1 cellular context compared by ENCODE assay signal in the genomic region with DNA sequence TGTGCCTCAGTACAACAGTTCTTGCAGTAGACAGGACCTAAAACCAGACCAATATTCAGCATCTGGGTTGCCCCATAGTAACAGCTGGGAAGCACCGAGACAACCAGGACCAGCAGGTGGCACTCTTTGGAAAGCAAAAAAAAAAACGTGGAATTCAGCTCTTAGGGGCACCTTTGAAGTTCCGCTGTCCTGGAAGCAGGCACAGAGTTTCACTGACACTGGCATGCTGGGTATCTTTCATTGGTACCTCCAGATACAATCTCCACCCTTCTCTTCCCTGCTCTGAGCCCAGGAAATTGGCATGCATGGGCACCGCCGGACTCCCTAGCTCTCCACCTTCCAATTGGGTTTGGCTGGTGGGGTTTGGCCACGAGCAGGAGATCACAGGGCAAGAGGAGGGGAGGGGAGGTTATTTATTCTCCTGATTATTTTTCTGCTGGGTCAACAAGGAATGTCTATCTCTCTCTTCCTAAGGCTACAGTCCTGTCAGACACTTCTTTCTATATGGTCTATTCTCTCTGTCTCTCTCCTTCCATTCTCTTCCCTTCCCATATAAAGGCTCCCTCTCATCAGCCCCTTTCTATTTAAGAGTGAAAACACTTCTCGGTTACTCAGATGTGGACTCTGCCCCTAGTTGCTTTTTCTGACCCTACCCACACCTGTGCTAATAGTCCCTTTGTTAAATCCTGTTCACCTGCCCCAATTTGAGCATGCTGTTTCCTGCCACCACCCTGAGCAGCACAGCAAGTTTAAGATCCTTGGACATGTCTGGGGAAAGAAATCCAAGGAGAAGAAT.
TF ChIP-seq lines count a peak whose summit lies in the region.

No MANE protein-coding gene starts in this region.

TF ChIP-seq in GM12878, 131 proteins besides CTCF, POLR2A, EP300 and RAD21 (continued from another document):
- TF ChIP-seq RB1 (IDR thresholded peaks at IDR 0.05; ENCODE audit: borderline replicate concordance) (0 out of 2 replicates have a peak, but pooled peaks have one; percentile 22), NBN (IDR thresholded peaks at IDR 0.05) (0 out of 2 replicates have a peak, but pooled peaks have one; percentile 30), ESRRA (IDR thresholded peaks at IDR 0.05; ENCODE audit: low read length) (no peak), FOS (IDR thresholded peaks at IDR 0.05; ENCODE audit: borderline replicate concordance, extremely low read depth, insufficient read length) (no peak), TCF3 (IDR thresholded peaks at IDR 0.05; ENCODE audit: borderline replicate concordance, insufficient read depth, low read depth, low read length) (peak; percentile 54; the same call in 1 of the 2 replicates)
